8 cellular contexts compared by ENCODE assay signal in genomic region chr6:27177454-27178000, GRCh38.
A peak's percentile ranks its signal among the peaks of the same experiment; 100 is the strongest.
DNase-seq lines count a peak whose midpoint lies in the region; ATAC-seq and TF ChIP-seq lines count a peak whose summit lies in the region.

No MANE protein-coding gene starts in this region.

- H3K27me3 ChIP-seq in AG04450 (ENCODE audit: control insufficient read depth, insufficient read depth, low read length) (peaks cover 4% of the 10 kb centered on the region), left lung (peaks cover 0 to 9% of the 10 kb centered on the region in 2 donors)

- CTCF ChIA-PET in AG04450 (lab: Charles Lee) = interaction anchor here (0.7 to 2.8 kb wide), 11 partner anchors 9 to 1160 kb away, joined by 3 to 23 read pairs (median 4); no protein-coding TSS in a partner anchor
- CTCF ChIA-PET in activated CD4-positive, alpha-beta T cell treated with anti-CD3 and anti-CD28 coated beads for 36 hours (lab: Charles Lee) = interaction anchor here (0.6 to 3.2 kb wide), 19 partner anchors 10 to 724 kb away, joined by 3 to 11 read pairs (median 4); no protein-coding TSS in a partner anchor

- H3K4me3 Mint-ChIP-seq in activated CD4-positive, alpha-beta T cell treated with anti-CD3 and anti-CD28 coated beads for 36 hours = peak overlapping the region; percentile 88

- H3K4me1 ChIP-seq in left lung = peaks cover 0 to 9% of the 10 kb centered on the region in 2 donors

- no peaks in the 10 kb centered on the region for H3K9me3 Mint-ChIP-seq in activated CD4-positive, alpha-beta T cell treated with anti-CD3 and anti-CD28 coated beads for 36 hours (ENCODE audit: low read depth)

- TF ChIP-seq CTCF in AG04450 (IDR thresholded peaks at IDR 0.05; ENCODE audit: low read depth, low read length) = peak; percentile 52
- peak; percentile 27 for TF ChIP-seq CTCF in coronary artery (IDR thresholded peaks at IDR 0.05)
- TF ChIP-seq CTCF in left lung (IDR thresholded peaks at IDR 0.05) = peak; percentile 21

- POLR2A ChIA-PET in AG04450 (lab: Yijun Ruan, JAX) = interaction anchor here (0.6 to 2.8 kb wide), 21 partner anchors 9 to 1185 kb away, joined by 3 to 17 read pairs (median 5); partner anchors contain the start of gene ZNF184
- POLR2A ChIA-PET in activated CD4-positive, alpha-beta T cell treated with anti-CD3 and anti-CD28 coated beads for 36 hours (lab: Charles Lee) = interaction anchor here (0.6 to 2.1 kb wide), 10 partner anchors 21 to 1022 kb away, joined by 3 to 14 read pairs (median 4); a partner anchor contains a TSS

- peak; percentile 59 for ATAC-seq in GM18520 (IDR thresholded peaks at IDR 0.05; ENCODE audit: unreplicated experiment)
- peak; percentile 84 for ATAC-seq in HG03066 (IDR thresholded peaks at IDR 0.05; ENCODE audit: low read depth, unreplicated experiment)
- ATAC-seq in activated CD4-positive, alpha-beta T cell treated with anti-CD3 and anti-CD28 coated beads for 36 hours = peak; percentile 89
- ATAC-seq in left lung = peak; percentile 88

- DNase-seq in AG04450 (ENCODE audit: low read depth, low spot score) (no peak), NCI-H2227 treated with DMSO at 0.1 percent for 48 hours (lab: John Stamatoyannopoulos, UW) (peak; percentile 67), coronary artery (ENCODE audit: low spot score) (peak; percentile 91), left lung (peak; percentile 76 to 89)
- peak; percentile 86 for DNase-seq in activated CD4-positive, alpha-beta T cell treated with anti-CD3 and anti-CD28 coated beads for 36 hours
- peak; percentile 58 for DNase-seq in stimulated activated CD4-positive, alpha-beta T cell treated with anti-CD3 and anti-CD28 coated beads, Interleukin-2, amount 100 ng/mL, for 4 hours (ENCODE audit: low read depth)

- no peaks in the 10 kb centered on the region for H3K36me3 Mint-ChIP-seq in activated CD4-positive, alpha-beta T cell treated with anti-CD3 and anti-CD28 coated beads for 36 hours (ENCODE audit: low read depth)

- intact Hi-C loops in activated CD4-positive, alpha-beta T cell treated with anti-CD3 and anti-CD28 coated beads for 36 hours (cut with DNase I, micrococcal nuclease) = loop anchor here (1.0 to 5.0 kb wide), 17 partner anchors 15 to 1765 kb away; partner anchors contain the start of gene ZNF391 (in 1 of the 2)
- intact Hi-C loops in left lung (cut with DNase I) = no loop called here

- peaks cover 2% of the 10 kb centered on the region for H3K4me1 Mint-ChIP-seq in activated CD4-positive, alpha-beta T cell treated with anti-CD3 and anti-CD28 coated beads for 36 hours

- H3K27ac Mint-ChIP-seq in activated CD4-positive, alpha-beta T cell treated with anti-CD3 and anti-CD28 coated beads for 36 hours = peak overlapping the region; percentile 87

- H3K27me3 Mint-ChIP-seq in activated CD4-positive, alpha-beta T cell treated with anti-CD3 and anti-CD28 coated beads for 36 hours = no peaks in the 10 kb centered on the region

- peak overlapping the region; percentile 96 for H3K27ac ChIP-seq in AG04450 (ENCODE audit: low read depth, low read length)
- peak overlapping the region; percentile 67 to 92 for H3K27ac ChIP-seq in coronary artery
- peak overlapping the region; percentile 81 to 86 for H3K27ac ChIP-seq in left lung

- H3K36me3 ChIP-seq in left lung = no peaks in the 10 kb centered on the region

- peak overlapping the region; percentile 95 for H3K4me3 ChIP-seq in AG04450 (ENCODE audit: low read depth, low read length)
- H3K4me3 ChIP-seq in coronary artery = peak overlapping the region; percentile 94
- H3K4me3 ChIP-seq in left lung = peak overlapping the region; percentile 71 to 89

- H3K9me3 ChIP-seq in AG04450 (ENCODE audit: control insufficient read depth, insufficient read depth, low read length) = no peaks in the 10 kb centered on the region; the same call in 1 of the 2 replicates
- no peaks in the 10 kb centered on the region for H3K9me3 ChIP-seq in left lung

Comparison
In these comparisons a context has a peak if more than half of its experiments do, and no peak if none do; other contexts are left out.
1. intact Hi-C loops: an anchor here in activated CD4-positive, alpha-beta T cell treated with anti-CD3 and anti-CD28 coated beads for 36 hours (1.0 to 5.0 kb wide); none called in left lung.